8 cellular contexts compared by ENCODE assay signal in genomic region chr5:95959051-95959963, GRCh38. TPM values are rescaled to one million over a fixed set of nuclear protein-coding genes. Genes with fewer than 3 reads are reported as not detected.
DNase-seq lines count a peak whose midpoint lies in the region; ATAC-seq and TF ChIP-seq lines count a peak whose summit lies in the region.

No MANE protein-coding gene starts in this region.

- dilution Hi-C loops in mammary epithelial cell (cut with HindIII; ENCODE audit: low sequenced_read_pairs): loop anchor here (5.0 to 10.0 kb wide), 3 partner anchors 68 to 375 kb away; no protein-coding TSS in a partner anchor

- peak overlapping the region; percentile 93 for H3K4me2 ChIP-seq in mammary epithelial cell (ENCODE audit: insufficient read depth, low read depth, low read length)

- H3K79me2 ChIP-seq in mammary epithelial cell (ENCODE audit: insufficient read depth, low read length): peaks cover 72% of the 10 kb centered on the region

- H3K4me3 ChIP-seq in heart right ventricle (peak overlapping the region; percentile 71 to 96 (median 88)), mammary epithelial cell (replicated peaks in 1 of 3; ENCODE audit: insufficient read depth in 1 of 3, low read depth in 2 of 3, low read length in 3 of 3) (peak overlapping the region; percentile 48 to 99 (median 77)), urinary bladder (ENCODE audit: low read depth, low read length) (peak overlapping the region; percentile 92)

- no peak for TF ChIP-seq CTCF in heart right ventricle (IDR thresholded peaks at IDR 0.05)
- TF ChIP-seq CTCF in mammary epithelial cell (conservative IDR thresholded peaks at IDR 0.05 in 1 of 2, IDR thresholded peaks at IDR 0.05 in 1 of 2; ENCODE audit: extremely low read depth in 1 of 2, insufficient read depth in 1 of 2, low read depth in 1 of 2, low read length in 2 of 2): no peak

- H2AFZ ChIP-seq in mammary epithelial cell (ENCODE audit: low read depth, low read length): no peak overlapping the region

- peak overlapping the region; percentile 94 for H3K9ac ChIP-seq in mammary epithelial cell (ENCODE audit: insufficient read depth, low read length)

- ATAC-seq in heart right ventricle (no peak), left cardiac atrium (no peak)

- 63 to 73% methylated on average over 10 of the region's 10 CpGs for WGBS in heart right ventricle, 2 donors
- 2% methylated on average over 9 of the region's 10 CpGs for WGBS in mammary epithelial cell (ENCODE audit: low coverage, missing lambda C conversion rate)
- 83% methylated on average over 10 of the region's 10 CpGs for WGBS in urinary bladder

- H3K4me1 ChIP-seq in heart right ventricle: peaks cover 0 to 65% (median 53%) of the 10 kb centered on the region in 9 donors
- H3K4me1 ChIP-seq in mammary epithelial cell (ENCODE audit: insufficient read depth, low read length): peaks cover 45% of the 10 kb centered on the region
- H3K4me1 ChIP-seq in urinary bladder (ENCODE audit: insufficient read depth): peaks cover 3% of the 10 kb centered on the region

- in situ Hi-C loops in mammary epithelial cell (cut with MboI; ENCODE audit: low sequenced_read_pairs in 2 of 2): loop anchor here in 1 of 2 donors (25.0 kb wide), 1 partner anchor 253 kb away; no protein-coding TSS in a partner anchor

- no peaks in the 10 kb centered on the region for H3K9me3 ChIP-seq in heart right ventricle
- no peaks in the 10 kb centered on the region for H3K9me3 ChIP-seq in mammary epithelial cell (replicated peaks; ENCODE audit: insufficient read depth, low read length)

- H3K27me3 ChIP-seq in heart right ventricle (no peaks in the 10 kb centered on the region), mammary epithelial cell (ENCODE audit: insufficient read depth, low read length) (no peaks in the 10 kb centered on the region)

- no TSS peak for BruUV-seq in mammary epithelial cell (replicated peaks; lab: Mats Ljungman, UMichigan)

- intact Hi-C loops in heart right ventricle (cut with DNase I): loop anchor here in 5 of 10 donors (5.0 to 10.0 kb wide), 4 partner anchors 57 to 375 kb away; no protein-coding TSS in a partner anchor
- intact Hi-C loops in left cardiac atrium (cut with DNase I): loop anchor here (5.0 to 10.0 kb wide), 2 partner anchors 55 to 97 kb away; no protein-coding TSS in a partner anchor
- intact Hi-C loops in mammary epithelial cell (cut with micrococcal nuclease): loop anchor here (2.0 to 10.0 kb wide), 2 partner anchors 59 to 635 kb away; no protein-coding TSS in a partner anchor

- no peak for DNase-seq in heart right ventricle
- DNase-seq in left cardiac atrium: no peak
- DNase-seq in mammary epithelial cell: peak; percentile 32
- peak; percentile 3 to 13 for DNase-seq in lung microvascular endothelial cell (ENCODE audit: low read depth in 2 of 2)
- DNase-seq in stimulated activated CD4-positive, alpha-beta T cell treated with anti-CD3 and anti-CD28 coated beads, Interleukin-2, amount 100 ng/mL, for 24 hours: no peak
- DNase-seq in hepatic stellate cell (ENCODE audit: low spot score): no peak
- DNase-seq in effector CD4-positive, alpha-beta T cell: no peak

- H3K27ac ChIP-seq in heart right ventricle: peak overlapping the region in 8 of 10 donors; percentile 17 to 100 (median 97)
- H3K27ac ChIP-seq in mammary epithelial cell (ENCODE audit: insufficient read depth, low read depth, low read length): peak overlapping the region; percentile 98
- no peak overlapping the region for H3K27ac ChIP-seq in urinary bladder (ENCODE audit: low read depth)

- H4K20me1 ChIP-seq in mammary epithelial cell (ENCODE audit: insufficient read depth, low read length): peaks cover 25% of the 10 kb centered on the region

- CTCF ChIA-PET in mammary epithelial cell (lab: Charles Lee; ENCODE audit: low non-redundant PET): no interaction called here

- H3K36me3 ChIP-seq in heart right ventricle (no peaks in the 10 kb centered on the region), mammary epithelial cell (ENCODE audit: insufficient read depth, low read length) (peaks cover 9% of the 10 kb centered on the region), urinary bladder (ENCODE audit: insufficient read depth) (no peaks in the 10 kb centered on the region)

RNA-seq across cellular contexts. Expression of gene ELL2, which starts 2.3 kb away (rescaled TPM):
- total RNA-seq in heart right ventricle (10 to 100 TPM; 19.2 to 68.2 (median 27.2) TPM), left cardiac atrium (10 to 100 TPM; 39.1 to 77.7 TPM), mammary epithelial cell (100 to 1,000 TPM; 161 to 277 TPM), lung microvascular endothelial cell (6.3 and 11.7 TPM in 2 replicates), urinary bladder (30.2 TPM)
- polyA plus RNA-seq in heart right ventricle (10 to 100 TPM; 10.5 to 30.7 TPM), mammary epithelial cell (61.3 TPM), urinary bladder (14.1 TPM)
- 74.3 TPM for polyA minus RNA-seq in mammary epithelial cell

Comparison
In these comparisons a context has a peak if more than half of its experiments do, and no peak if none do; other contexts are left out.
1. DNase-seq: peak in mammary epithelial cell (single experiment) and lung microvascular endothelial cell (2 of 2); none in heart right ventricle (0 of 2), left cardiac atrium (single experiment), stimulated activated CD4-positive, alpha-beta T cell treated with anti-CD3 and anti-CD28 coated beads, Interleukin-2, amount 100 ng/mL, for 24 hours (0 of 2), hepatic stellate cell (single experiment) and effector CD4-positive, alpha-beta T cell (single experiment).
2. Peak in every context shown above with its lines, with median percentiles within 50 percentile points of each other: H3K4me3 ChIP-seq.